In the genomic region with DNA sequence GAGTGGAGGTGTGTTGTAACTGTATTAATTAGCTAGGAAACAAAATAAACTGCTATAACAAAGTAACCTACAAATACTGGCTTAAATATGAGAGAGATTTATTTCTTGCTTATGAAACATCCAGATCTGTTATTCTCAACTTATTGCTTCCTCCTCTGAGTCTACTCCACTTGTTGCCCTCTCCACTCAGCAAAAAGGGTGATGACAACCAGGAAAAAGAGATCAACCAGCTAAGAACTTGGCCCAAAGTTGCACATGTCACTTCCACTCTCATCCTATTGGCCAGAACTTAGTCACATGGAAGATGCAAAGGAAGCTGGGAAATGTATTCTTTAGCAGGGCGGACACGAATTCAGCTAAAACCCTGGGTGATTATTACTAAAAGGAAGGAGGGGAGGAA, we compare ENCODE assay signal across 9 cellular contexts. TPM values are rescaled to one million over a fixed set of nuclear protein-coding genes. Genes with fewer than 3 reads are reported as not detected.
DNase-seq lines count a peak whose midpoint lies in the region; ATAC-seq and FAIRE-seq lines count a peak whose summit lies in the region.
"Had no signal": no experiment of that assay in that cellular context is flagged by ENCODE, and none has a peak within 500 bp of the region (broad histone marks: within the 10 kb centered on the region; RNA-seq: fewer than 3 reads in every experiment).

No MANE protein-coding gene starts in this region.

- no peak for FAIRE-seq in frontal cortex (lab: Jason Lieb, UNC)

- in situ Hi-C loops in KBM-7 (cut with MboI; ENCODE audit: low pct_unique_long_range_greater_than_20kb, low sequenced_read_pairs): no loop called here

- ATAC-seq in HG03457 (IDR thresholded peaks at IDR 0.05; ENCODE audit: unreplicated experiment) (no peak), GM21390 (IDR thresholded peaks at IDR 0.05; ENCODE audit: unreplicated experiment) (no peak)

- DNase-seq in AG20443 (ENCODE audit: low spot score) (peak; percentile 40), KBM-7 (peak; percentile 45), SW480 (ENCODE audit: low spot score) (peak; percentile 57), hepatic stellate cell (ENCODE audit: low spot score) (peak; percentile 22), AG08395 (ENCODE audit: low spot score) (no peak), frontal cortex (ENCODE audit: low spot score in 2 of 2) (no peak)

RNA-seq across cellular contexts. Expression of a gene that starts 5.2 kb away (rescaled TPM):
- total RNA-seq in frontal cortex: 51.0 TPM

RNA-seq across cellular contexts. Expression of a gene that starts 15.0 kb away (rescaled TPM):
- total RNA-seq in frontal cortex: 3.7 TPM
- total RNA-seq: CD8-positive, alpha-beta memory T cell had no signal

RNA-seq across cellular contexts. Expression of a gene that starts 43.2 kb away (rescaled TPM):
- 10.2 TPM for total RNA-seq in frontal cortex

Comparison
In these comparisons a context has a peak if more than half of its experiments do, and no peak if none do; other contexts are left out.
1. DNase-seq: peak in AG20443 (single experiment), KBM-7 (single experiment), SW480 (single experiment) and hepatic stellate cell (single experiment); none in AG08395 (single experiment) and frontal cortex (0 of 2).